Comparison of ENCODE assay signal across 1 cellular context in genomic region chr6:27144740-27145079, GRCh38.
TF ChIP-seq lines count a peak whose summit lies in the region.

No MANE protein-coding gene starts in this region.

TF ChIP-seq in K562, 482 proteins besides CTCF, POLR2A, EP300 and RAD21 (continued from another document and continues in another):
- TF ChIP-seq ZFP30 (CRISPR knock-in tag; IDR thresholded peaks at IDR 0.05; ENCODE audit: borderline replicate concordance) (no peak), TEAD4 (IDR thresholded peaks at IDR 0.05; ENCODE audit: low read length) (no peak; the same call in 1 of the 2 replicates), TEAD4 (CRISPR knock-in tag; IDR thresholded peaks at IDR 0.05; ENCODE audit: borderline replicate concordance) (no peak), TAF15 (IDR thresholded peaks at IDR 0.05; ENCODE audit: low read depth, low read length) (no peak), ZNF140 (CRISPR knock-in tag; IDR thresholded peaks at IDR 0.05) (no peak), VEZF1 (CRISPR knock-in tag; IDR thresholded peaks at IDR 0.05) (no peak; the same call in 1 of the 2 replicates), XRCC3 (IDR thresholded peaks at IDR 0.05) (no peak; the same call in 1 of the 2 replicates), ZNF79 (CRISPR knock-in tag; IDR thresholded peaks at IDR 0.05; ENCODE audit: low read depth) (no peak), FUS (optimal IDR thresholded peaks at IDR 0.05; ENCODE audit: low read depth, low read length) (no peak), XRCC4 (IDR thresholded peaks at IDR 0.05; ENCODE audit: extremely low read depth, insufficient read depth, insufficient read length) (no peak), SNAPC5 (CRISPR knock-in tag; IDR thresholded peaks at IDR 0.05) (no peak), FIP1L1 (IDR thresholded peaks at IDR 0.05; ENCODE audit: low read depth, low read length, poor library complexity, severe bottlenecking) (no peak), ARID2 (IDR thresholded peaks at IDR 0.05) (no peak), SMC3 (conservative IDR thresholded peaks at IDR 0.05; ENCODE audit: insufficient read depth, low read depth, low read length) (no peak), NUFIP1 (IDR thresholded peaks at IDR 0.05; ENCODE audit: partially characterized antibody) (no peak), ZNF57 (CRISPR knock-in tag; IDR thresholded peaks at IDR 0.05) (no peak), OTX1 (CRISPR knock-in tag; IDR thresholded peaks at IDR 0.05) (peak; percentile 64; the same call in 1 of the 2 replicates), ZNF586 (CRISPR knock-in tag; conservative IDR thresholded peaks at IDR 0.05) (no peak; the same call in 1 of the 2 replicates), ZNF699 (CRISPR knock-in tag; IDR thresholded peaks at IDR 0.05; ENCODE audit: insufficient replicate concordance) (no peak), SMAD3 (CRISPR knock-in tag; conservative IDR thresholded peaks at IDR 0.05) (0 out of 2 replicates have a peak, but pooled peaks have one; percentile 3), FOXP1 (CRISPR knock-in tag; IDR thresholded peaks at IDR 0.05) (no peak), KDM1A (IDR thresholded peaks at IDR 0.05) (no peak), GABPA (tag; conservative IDR thresholded peaks at IDR 0.05; ENCODE audit: low read depth) (no peak), ZNF174 (CRISPR knock-in tag; IDR thresholded peaks at IDR 0.05) (no peak), MCM7 (IDR thresholded peaks at IDR 0.05) (no peak), SAP30 (IDR thresholded peaks at IDR 0.05; ENCODE audit: borderline replicate concordance, insufficient read depth, low read depth, low read length, poor library complexity, severe bottlenecking) (peak; percentile 62), NFXL1 (CRISPR knock-in tag; IDR thresholded peaks at IDR 0.05) (no peak; the same call in 1 of the 2 replicates), STAG1 (CRISPR knock-in tag; IDR thresholded peaks at IDR 0.05; ENCODE audit: borderline replicate concordance) (no peak), ZNF134 (CRISPR knock-in tag; conservative IDR thresholded peaks at IDR 0.05) (no peak), POLR2H (tag; IDR thresholded peaks at IDR 0.05; ENCODE audit: low read depth) (no peak), ARNT (IDR thresholded peaks at IDR 0.05) (no peak), ZNF436 (CRISPR knock-in tag; IDR thresholded peaks at IDR 0.05) (no peak), GTF2A2 (tag; IDR thresholded peaks at IDR 0.05) (no peak), ZNF778 (CRISPR knock-in tag; IDR thresholded peaks at IDR 0.05) (no peak), SIX5 (IDR thresholded peaks at IDR 0.05; ENCODE audit: borderline replicate concordance in 1 of 2, insufficient read depth in 1 of 2, low read depth in 1 of 2, low read length in 2 of 2) (no peak), NFIX (CRISPR knock-in tag; IDR thresholded peaks at IDR 0.05; ENCODE audit: low read depth) (no peak), HIVEP1 (CRISPR knock-in tag; IDR thresholded peaks at IDR 0.05) (no peak), FOXA3 (CRISPR knock-in tag; conservative IDR thresholded peaks at IDR 0.05 in 1 of 2, IDR thresholded peaks at IDR 0.05 in 1 of 2) (no peak), ZKSCAN3 (CRISPR knock-in tag; IDR thresholded peaks at IDR 0.05) (no peak), ELK1 (CRISPR knock-in tag; IDR thresholded peaks at IDR 0.05) (no peak), ZNF311 (CRISPR knock-in tag; IDR thresholded peaks at IDR 0.05) (no peak), CBFA2T2 (conservative IDR thresholded peaks at IDR 0.05) (no peak), KLF13 (tag; IDR thresholded peaks at IDR 0.05; ENCODE audit: borderline replicate concordance, low read depth) (peak; percentile 93), CHD2 (IDR thresholded peaks at IDR 0.05; ENCODE audit: low read depth, low read length) (no peak), ZNF274 (IDR thresholded peaks at IDR 0.05; ENCODE audit: borderline replicate concordance, low read depth, low read length) (no peak), PCBP2 (IDR thresholded peaks at IDR 0.05; ENCODE audit: low read depth, low read length, poor library complexity, severe bottlenecking) (no peak), SP1 (CRISPR knock-in tag; IDR thresholded peaks at IDR 0.05) (peak; percentile 55; the same call in 1 of the 2 replicates), YBX1 (IDR thresholded peaks at IDR 0.05) (no peak), RBM34 (IDR thresholded peaks at IDR 0.05; ENCODE audit: borderline replicate concordance, insufficient read depth, low read length) (no peak), CBX5 (IDR thresholded peaks at IDR 0.05; ENCODE audit: borderline replicate concordance, low read depth) (no peak)
- TF ChIP-seq, protein P1, sequence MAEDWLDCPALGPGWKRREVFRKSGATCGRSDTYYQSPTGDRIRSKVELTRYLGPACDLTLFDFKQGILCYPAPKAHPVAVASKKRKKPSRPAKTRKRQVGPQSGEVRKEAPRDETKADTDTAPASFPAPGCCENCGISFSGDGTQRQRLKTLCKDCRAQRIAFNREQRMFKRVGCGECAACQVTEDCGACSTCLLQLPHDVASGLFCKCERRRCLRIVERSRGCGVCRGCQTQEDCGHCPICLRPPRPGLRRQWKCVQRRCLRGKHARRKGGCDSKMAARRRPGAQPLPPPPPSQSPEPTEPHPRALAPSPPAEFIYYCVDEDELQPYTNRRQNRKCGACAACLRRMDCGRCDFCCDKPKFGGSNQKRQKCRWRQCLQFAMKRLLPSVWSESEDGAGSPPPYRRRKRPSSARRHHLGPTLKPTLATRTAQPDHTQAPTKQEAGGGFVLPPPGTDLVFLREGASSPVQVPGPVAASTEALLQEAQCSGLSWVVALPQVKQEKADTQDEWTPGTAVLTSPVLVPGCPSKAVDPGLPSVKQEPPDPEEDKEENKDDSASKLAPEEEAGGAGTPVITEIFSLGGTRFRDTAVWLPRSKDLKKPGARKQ (CRISPR knock-in tag; IDR thresholded peaks at IDR 0.05), result no peak
- TF ChIP-seq, protein P2, sequence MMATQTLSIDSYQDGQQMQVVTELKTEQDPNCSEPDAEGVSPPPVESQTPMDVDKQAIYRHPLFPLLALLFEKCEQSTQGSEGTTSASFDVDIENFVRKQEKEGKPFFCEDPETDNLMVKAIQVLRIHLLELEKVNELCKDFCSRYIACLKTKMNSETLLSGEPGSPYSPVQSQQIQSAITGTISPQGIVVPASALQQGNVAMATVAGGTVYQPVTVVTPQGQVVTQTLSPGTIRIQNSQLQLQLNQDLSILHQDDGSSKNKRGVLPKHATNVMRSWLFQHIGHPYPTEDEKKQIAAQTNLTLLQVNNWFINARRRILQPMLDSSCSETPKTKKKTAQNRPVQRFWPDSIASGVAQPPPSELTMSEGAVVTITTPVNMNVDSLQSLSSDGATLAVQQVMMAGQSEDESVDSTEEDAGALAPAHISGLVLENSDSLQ (IDR thresholded peaks at IDR 0.05), result no peak
- TF ChIP-seq, protein P3, sequence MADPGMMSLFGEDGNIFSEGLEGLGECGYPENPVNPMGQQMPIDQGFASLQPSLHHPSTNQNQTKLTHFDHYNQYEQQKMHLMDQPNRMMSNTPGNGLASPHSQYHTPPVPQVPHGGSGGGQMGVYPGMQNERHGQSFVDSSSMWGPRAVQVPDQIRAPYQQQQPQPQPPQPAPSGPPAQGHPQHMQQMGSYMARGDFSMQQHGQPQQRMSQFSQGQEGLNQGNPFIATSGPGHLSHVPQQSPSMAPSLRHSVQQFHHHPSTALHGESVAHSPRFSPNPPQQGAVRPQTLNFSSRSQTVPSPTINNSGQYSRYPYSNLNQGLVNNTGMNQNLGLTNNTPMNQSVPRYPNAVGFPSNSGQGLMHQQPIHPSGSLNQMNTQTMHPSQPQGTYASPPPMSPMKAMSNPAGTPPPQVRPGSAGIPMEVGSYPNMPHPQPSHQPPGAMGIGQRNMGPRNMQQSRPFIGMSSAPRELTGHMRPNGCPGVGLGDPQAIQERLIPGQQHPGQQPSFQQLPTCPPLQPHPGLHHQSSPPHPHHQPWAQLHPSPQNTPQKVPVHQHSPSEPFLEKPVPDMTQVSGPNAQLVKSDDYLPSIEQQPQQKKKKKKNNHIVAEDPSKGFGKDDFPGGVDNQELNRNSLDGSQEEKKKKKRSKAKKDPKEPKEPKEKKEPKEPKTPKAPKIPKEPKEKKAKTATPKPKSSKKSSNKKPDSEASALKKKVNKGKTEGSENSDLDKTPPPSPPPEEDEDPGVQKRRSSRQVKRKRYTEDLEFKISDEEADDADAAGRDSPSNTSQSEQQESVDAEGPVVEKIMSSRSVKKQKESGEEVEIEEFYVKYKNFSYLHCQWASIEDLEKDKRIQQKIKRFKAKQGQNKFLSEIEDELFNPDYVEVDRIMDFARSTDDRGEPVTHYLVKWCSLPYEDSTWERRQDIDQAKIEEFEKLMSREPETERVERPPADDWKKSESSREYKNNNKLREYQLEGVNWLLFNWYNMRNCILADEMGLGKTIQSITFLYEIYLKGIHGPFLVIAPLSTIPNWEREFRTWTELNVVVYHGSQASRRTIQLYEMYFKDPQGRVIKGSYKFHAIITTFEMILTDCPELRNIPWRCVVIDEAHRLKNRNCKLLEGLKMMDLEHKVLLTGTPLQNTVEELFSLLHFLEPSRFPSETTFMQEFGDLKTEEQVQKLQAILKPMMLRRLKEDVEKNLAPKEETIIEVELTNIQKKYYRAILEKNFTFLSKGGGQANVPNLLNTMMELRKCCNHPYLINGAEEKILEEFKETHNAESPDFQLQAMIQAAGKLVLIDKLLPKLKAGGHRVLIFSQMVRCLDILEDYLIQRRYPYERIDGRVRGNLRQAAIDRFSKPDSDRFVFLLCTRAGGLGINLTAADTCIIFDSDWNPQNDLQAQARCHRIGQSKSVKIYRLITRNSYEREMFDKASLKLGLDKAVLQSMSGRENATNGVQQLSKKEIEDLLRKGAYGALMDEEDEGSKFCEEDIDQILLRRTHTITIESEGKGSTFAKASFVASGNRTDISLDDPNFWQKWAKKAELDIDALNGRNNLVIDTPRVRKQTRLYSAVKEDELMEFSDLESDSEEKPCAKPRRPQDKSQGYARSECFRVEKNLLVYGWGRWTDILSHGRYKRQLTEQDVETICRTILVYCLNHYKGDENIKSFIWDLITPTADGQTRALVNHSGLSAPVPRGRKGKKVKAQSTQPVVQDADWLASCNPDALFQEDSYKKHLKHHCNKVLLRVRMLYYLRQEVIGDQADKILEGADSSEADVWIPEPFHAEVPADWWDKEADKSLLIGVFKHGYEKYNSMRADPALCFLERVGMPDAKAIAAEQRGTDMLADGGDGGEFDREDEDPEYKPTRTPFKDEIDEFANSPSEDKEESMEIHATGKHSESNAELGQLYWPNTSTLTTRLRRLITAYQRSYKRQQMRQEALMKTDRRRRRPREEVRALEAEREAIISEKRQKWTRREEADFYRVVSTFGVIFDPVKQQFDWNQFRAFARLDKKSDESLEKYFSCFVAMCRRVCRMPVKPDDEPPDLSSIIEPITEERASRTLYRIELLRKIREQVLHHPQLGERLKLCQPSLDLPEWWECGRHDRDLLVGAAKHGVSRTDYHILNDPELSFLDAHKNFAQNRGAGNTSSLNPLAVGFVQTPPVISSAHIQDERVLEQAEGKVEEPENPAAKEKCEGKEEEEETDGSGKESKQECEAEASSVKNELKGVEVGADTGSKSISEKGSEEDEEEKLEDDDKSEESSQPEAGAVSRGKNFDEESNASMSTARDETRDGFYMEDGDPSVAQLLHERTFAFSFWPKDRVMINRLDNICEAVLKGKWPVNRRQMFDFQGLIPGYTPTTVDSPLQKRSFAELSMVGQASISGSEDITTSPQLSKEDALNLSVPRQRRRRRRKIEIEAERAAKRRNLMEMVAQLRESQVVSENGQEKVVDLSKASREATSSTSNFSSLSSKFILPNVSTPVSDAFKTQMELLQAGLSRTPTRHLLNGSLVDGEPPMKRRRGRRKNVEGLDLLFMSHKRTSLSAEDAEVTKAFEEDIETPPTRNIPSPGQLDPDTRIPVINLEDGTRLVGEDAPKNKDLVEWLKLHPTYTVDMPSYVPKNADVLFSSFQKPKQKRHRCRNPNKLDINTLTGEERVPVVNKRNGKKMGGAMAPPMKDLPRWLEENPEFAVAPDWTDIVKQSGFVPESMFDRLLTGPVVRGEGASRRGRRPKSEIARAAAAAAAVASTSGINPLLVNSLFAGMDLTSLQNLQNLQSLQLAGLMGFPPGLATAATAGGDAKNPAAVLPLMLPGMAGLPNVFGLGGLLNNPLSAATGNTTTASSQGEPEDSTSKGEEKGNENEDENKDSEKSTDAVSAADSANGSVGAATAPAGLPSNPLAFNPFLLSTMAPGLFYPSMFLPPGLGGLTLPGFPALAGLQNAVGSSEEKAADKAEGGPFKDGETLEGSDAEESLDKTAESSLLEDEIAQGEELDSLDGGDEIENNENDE (IDR thresholded peaks at IDR 0.05; ENCODE audit: low read depth, low read length), result no peak
- TF ChIP-seq, protein P4, sequence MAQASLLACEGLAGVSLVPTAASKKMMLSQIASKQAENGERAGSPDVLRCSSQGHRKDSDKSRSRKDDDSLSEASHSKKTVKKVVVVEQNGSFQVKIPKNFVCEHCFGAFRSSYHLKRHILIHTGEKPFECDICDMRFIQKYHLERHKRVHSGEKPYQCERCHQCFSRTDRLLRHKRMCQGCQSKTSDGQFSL (CRISPR knock-in tag; IDR thresholded peaks at IDR 0.05), result peak; percentile 81
- TF ChIP-seq, protein P4 (tag; IDR thresholded peaks at IDR 0.05), result no peak
- TF ChIP-seq, protein P5, sequence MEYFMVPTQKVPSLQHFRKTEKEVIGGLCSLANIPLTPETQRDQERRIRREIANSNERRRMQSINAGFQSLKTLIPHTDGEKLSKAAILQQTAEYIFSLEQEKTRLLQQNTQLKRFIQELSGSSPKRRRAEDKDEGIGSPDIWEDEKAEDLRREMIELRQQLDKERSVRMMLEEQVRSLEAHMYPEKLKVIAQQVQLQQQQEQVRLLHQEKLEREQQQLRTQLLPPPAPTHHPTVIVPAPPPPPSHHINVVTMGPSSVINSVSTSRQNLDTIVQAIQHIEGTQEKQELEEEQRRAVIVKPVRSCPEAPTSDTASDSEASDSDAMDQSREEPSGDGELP (CRISPR knock-in tag; IDR thresholded peaks at IDR 0.05; ENCODE audit: borderline replicate concordance), result no peak
